Comparison of ENCODE assay signal across 1 cellular context in genomic region chr17:74260525-74260850, GRCh38.
TF ChIP-seq lines count a peak whose summit lies in the region.

No MANE protein-coding gene starts in this region.

TF ChIP-seq in GM23338, 12 proteins besides CTCF, POLR2A, EP300 and RAD21:
- TF ChIP-seq ZNF462 (CRISPR knock-in tag; IDR thresholded peaks at IDR 0.05) (no peak), STAT1 (IDR thresholded peaks at IDR 0.05; ENCODE audit: unreplicated experiment) (no peak), ETS1 (IDR thresholded peaks at IDR 0.05) (no peak), ZNF331 (CRISPR knock-in tag; IDR thresholded peaks at IDR 0.05; ENCODE audit: low read depth) (no peak), JUNB (IDR thresholded peaks at IDR 0.05; ENCODE audit: unreplicated experiment) (no peak), EZH2phosphoT487 (IDR thresholded peaks at IDR 0.05; ENCODE audit: unreplicated experiment) (no peak), CREB1 (CRISPR knock-in tag; IDR thresholded peaks at IDR 0.05; ENCODE audit: low read depth) (no peak), NANOG (IDR thresholded peaks at IDR 0.05; ENCODE audit: borderline replicate concordance) (no peak), EZH2 (IDR thresholded peaks at IDR 0.05; ENCODE audit: low read depth, unreplicated experiment) (no peak), REST (IDR thresholded peaks at IDR 0.05; ENCODE audit: unreplicated experiment) (no peak), ZNF114 (CRISPR knock-in tag; IDR thresholded peaks at IDR 0.05) (no peak), POLR2AphosphoS5 (IDR thresholded peaks at IDR 0.05; ENCODE audit: low read depth) (no peak)
TF ChIP-seq in GM23338: peak in this region for 0.
